ENCODE assay signal across 2 cellular contexts in the genomic region with DNA sequence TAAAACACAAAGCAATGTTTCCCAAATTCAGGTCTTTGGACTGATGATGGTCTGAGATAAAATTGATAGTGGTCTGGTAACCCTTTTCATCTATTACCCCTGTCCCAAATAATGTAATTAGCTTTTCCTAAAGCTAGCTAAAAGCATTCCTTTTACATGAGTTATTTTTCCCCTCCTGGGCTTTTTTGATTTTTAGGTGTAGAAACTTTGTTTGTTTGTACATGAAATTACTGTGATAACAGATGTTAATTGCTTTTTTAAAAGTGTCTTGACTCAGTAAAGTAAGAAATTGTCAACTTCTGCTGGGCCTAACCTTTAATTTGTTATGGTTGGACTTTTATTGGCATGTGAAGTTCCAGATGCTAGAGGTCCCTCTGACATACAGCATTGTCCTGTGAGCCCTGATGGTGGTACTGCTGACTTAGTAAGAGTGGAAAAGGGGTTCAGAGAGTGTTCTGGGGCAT.
TF ChIP-seq lines count a peak whose summit lies in the region.

No MANE protein-coding gene starts in this region.

TF ChIP-seq in HEK293, 187 proteins besides CTCF, POLR2A, EP300 and RAD21:
- TF ChIP-seq, protein P1, sequence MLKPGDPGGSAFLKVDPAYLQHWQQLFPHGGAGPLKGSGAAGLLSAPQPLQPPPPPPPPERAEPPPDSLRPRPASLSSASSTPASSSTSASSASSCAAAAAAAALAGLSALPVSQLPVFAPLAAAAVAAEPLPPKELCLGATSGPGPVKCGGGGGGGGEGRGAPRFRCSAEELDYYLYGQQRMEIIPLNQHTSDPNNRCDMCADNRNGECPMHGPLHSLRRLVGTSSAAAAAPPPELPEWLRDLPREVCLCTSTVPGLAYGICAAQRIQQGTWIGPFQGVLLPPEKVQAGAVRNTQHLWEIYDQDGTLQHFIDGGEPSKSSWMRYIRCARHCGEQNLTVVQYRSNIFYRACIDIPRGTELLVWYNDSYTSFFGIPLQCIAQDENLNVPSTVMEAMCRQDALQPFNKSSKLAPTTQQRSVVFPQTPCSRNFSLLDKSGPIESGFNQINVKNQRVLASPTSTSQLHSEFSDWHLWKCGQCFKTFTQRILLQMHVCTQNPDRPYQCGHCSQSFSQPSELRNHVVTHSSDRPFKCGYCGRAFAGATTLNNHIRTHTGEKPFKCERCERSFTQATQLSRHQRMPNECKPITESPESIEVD (tag by site-specific recombination; IDR thresholded peaks at IDR 0.05): peak; percentile 77
- TF ChIP-seq, protein P2, sequence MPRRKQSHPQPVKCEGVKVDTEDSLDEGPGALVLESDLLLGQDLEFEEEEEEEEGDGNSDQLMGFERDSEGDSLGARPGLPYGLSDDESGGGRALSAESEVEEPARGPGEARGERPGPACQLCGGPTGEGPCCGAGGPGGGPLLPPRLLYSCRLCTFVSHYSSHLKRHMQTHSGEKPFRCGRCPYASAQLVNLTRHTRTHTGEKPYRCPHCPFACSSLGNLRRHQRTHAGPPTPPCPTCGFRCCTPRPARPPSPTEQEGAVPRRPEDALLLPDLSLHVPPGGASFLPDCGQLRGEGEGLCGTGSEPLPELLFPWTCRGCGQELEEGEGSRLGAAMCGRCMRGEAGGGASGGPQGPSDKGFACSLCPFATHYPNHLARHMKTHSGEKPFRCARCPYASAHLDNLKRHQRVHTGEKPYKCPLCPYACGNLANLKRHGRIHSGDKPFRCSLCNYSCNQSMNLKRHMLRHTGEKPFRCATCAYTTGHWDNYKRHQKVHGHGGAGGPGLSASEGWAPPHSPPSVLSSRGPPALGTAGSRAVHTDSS (tag by site-specific recombination; IDR thresholded peaks at IDR 0.05): no peak
- TF ChIP-seq SP7 (tag by site-specific recombination; IDR thresholded peaks at IDR 0.05) (peak; percentile 21; the same call in 1 of the 2 replicates), SP2 (tag by site-specific recombination; IDR thresholded peaks at IDR 0.05) (no peak), OSR2 (tag by site-specific recombination; IDR thresholded peaks at IDR 0.05) (peak; percentile 27; the same call in 1 of the 2 replicates), ZNF175 (tag by site-specific recombination; IDR thresholded peaks at IDR 0.05) (no peak), ZNF366 (tag by site-specific recombination; conservative IDR thresholded peaks at IDR 0.05) (0 out of 2 replicates have a peak, but pooled peaks have one; percentile 22)
- TF ChIP-seq, protein P3, sequence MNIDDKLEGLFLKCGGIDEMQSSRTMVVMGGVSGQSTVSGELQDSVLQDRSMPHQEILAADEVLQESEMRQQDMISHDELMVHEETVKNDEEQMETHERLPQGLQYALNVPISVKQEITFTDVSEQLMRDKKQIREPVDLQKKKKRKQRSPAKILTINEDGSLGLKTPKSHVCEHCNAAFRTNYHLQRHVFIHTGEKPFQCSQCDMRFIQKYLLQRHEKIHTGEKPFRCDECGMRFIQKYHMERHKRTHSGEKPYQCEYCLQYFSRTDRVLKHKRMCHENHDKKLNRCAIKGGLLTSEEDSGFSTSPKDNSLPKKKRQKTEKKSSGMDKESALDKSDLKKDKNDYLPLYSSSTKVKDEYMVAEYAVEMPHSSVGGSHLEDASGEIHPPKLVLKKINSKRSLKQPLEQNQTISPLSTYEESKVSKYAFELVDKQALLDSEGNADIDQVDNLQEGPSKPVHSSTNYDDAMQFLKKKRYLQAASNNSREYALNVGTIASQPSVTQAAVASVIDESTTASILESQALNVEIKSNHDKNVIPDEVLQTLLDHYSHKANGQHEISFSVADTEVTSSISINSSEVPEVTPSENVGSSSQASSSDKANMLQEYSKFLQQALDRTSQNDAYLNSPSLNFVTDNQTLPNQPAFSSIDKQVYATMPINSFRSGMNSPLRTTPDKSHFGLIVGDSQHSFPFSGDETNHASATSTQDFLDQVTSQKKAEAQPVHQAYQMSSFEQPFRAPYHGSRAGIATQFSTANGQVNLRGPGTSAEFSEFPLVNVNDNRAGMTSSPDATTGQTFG (tag by site-specific recombination; IDR thresholded peaks at IDR 0.05; ENCODE audit: borderline replicate concordance): no peak
- TF ChIP-seq, protein P4, sequence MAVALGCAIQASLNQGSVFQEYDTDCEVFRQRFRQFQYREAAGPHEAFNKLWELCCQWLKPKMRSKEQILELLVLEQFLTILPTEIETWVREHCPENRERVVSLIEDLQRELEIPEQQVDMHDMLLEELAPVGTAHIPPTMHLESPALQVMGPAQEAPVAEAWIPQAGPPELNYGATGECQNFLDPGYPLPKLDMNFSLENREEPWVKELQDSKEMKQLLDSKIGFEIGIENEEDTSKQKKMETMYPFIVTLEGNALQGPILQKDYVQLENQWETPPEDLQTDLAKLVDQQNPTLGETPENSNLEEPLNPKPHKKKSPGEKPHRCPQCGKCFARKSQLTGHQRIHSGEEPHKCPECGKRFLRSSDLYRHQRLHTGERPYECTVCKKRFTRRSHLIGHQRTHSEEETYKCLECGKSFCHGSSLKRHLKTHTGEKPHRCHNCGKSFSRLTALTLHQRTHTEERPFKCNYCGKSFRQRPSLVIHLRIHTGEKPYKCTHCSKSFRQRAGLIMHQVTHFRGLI (tag by site-specific recombination; IDR thresholded peaks at IDR 0.05): peak; percentile 96
- TF ChIP-seq, protein P5, sequence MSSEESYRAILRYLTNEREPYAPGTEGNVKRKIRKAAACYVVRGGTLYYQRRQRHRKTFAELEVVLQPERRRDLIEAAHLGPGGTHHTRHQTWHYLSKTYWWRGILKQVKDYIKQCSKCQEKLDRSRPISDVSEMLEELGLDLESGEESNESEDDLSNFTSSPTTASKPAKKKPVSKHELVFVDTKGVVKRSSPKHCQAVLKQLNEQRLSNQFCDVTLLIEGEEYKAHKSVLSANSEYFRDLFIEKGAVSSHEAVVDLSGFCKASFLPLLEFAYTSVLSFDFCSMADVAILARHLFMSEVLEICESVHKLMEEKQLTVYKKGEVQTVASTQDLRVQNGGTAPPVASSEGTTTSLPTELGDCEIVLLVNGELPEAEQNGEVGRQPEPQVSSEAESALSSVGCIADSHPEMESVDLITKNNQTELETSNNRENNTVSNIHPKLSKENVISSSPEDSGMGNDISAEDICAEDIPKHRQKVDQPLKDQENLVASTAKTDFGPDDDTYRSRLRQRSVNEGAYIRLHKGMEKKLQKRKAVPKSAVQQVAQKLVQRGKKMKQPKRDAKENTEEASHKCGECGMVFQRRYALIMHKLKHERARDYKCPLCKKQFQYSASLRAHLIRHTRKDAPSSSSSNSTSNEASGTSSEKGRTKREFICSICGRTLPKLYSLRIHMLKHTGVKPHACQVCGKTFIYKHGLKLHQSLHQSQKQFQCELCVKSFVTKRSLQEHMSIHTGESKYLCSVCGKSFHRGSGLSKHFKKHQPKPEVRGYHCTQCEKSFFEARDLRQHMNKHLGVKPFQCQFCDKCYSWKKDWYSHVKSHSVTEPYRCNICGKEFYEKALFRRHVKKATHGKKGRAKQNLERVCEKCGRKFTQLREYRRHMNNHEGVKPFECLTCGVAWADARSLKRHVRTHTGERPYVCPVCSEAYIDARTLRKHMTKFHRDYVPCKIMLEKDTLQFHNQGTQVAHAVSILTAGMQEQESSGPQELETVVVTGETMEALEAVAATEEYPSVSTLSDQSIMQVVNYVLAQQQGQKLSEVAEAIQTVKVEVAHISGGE (tag by site-specific recombination; conservative IDR thresholded peaks at IDR 0.05; ENCODE audit: low read depth): no peak

TF ChIP-seq in IMR-90, 13 proteins besides CTCF, POLR2A, EP300 and RAD21 (continued from another document):
- TF ChIP-seq BHLHE40 (IDR thresholded peaks at IDR 0.05; ENCODE audit: low read depth, low read length) (no peak), RCOR1 (IDR thresholded peaks at IDR 0.05; ENCODE audit: insufficient replicate concordance, low read length) (no peak), MAFK (IDR thresholded peaks at IDR 0.05; ENCODE audit: low read depth, low read length) (no peak)
